9 cellular contexts compared by ENCODE assay signal in the genomic region with DNA sequence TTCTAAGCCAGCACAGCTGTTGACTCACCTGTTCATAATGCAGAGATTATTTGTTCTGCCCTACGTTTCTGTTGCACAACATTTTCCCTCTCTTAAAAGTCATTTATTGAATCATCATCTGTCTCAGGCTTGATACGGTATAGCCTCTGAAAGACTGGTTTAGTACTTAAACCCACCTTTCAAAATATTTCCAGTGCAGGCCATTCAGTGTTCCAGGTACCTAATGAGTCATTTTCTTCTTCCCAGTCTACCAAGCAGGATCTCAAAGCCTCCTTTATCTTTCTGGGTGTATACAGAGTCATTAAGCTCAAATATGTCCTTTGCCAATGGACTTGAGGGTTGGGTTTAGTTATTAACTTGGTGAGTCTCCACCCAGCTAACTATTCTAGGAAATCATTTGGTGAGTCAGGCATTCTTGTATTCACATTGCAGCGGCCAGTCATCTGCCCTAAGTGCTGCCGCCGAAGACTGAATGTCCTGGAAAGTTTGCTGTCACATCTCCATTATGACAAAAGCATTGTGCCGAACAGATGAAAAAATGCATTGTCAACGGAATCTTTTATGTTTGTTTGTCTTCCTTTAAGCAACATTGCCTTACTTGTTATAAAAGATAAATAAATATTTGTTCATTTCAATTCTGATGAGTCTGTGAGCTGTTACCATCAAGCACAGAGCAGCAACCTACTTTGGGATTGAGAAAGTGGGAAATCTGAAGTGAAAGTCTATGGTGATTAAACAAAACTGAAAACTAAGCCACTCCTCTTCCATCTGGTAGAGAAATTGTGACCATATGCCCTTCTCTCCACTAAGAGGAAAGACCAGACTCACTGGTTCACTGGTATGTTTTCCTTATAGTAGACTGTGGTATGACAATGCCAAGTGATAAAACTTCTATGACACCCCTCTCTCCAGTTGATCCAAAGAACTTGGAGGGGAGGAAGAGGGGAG. TPM values are rescaled to one million over a fixed set of nuclear protein-coding genes. Genes with fewer than 3 reads are reported as not detected.
DNase-seq lines count a peak whose midpoint lies in the region; ATAC-seq and TF ChIP-seq lines count a peak whose summit lies in the region.
"Had no signal": no experiment of that assay in that cellular context is flagged by ENCODE, and none has a peak within 500 bp of the region (broad histone marks: within the 10 kb centered on the region; RNA-seq: fewer than 3 reads in every experiment).

No MANE protein-coding gene starts in this region.

- no peak overlapping the region for H3K23ac ChIP-seq in mesenchymal stem cell (ENCODE audit: low read length in 2 of 2)

- no peak overlapping the region for H3K4me3 ChIP-seq in choroid plexus epithelial cell (ENCODE audit: low read depth, low read length)
- H3K4me3 ChIP-seq in mesenchymal stem cell (ENCODE audit: insufficient read depth in 1 of 2, low read depth in 1 of 2, low read length in 2 of 2), result no peak overlapping the region

- no peak overlapping the region for H2BK12ac ChIP-seq in mesenchymal stem cell (ENCODE audit: low read length in 2 of 2)

- no peak for TF ChIP-seq CTCF in choroid plexus epithelial cell (conservative IDR thresholded peaks at IDR 0.05; ENCODE audit: low read depth, low read length)

- H3K79me1 ChIP-seq in mesenchymal stem cell (replicated peaks; ENCODE audit: low read length, poor library complexity, severe bottlenecking), result no peaks in the 10 kb centered on the region

- no peak overlapping the region for H3K4ac ChIP-seq in mesenchymal stem cell (ENCODE audit: low read depth in 1 of 2, low read length in 2 of 2)

- no peak overlapping the region for H3K14ac ChIP-seq in mesenchymal stem cell (ENCODE audit: low read length in 2 of 2)

- WGBS in mesenchymal stem cell, result 51% methylated on average over 5 of the region's 7 CpGs

- H2BK5ac ChIP-seq in mesenchymal stem cell (ENCODE audit: low read depth, low read length, poor library complexity, severe bottlenecking), result peak overlapping the region; percentile 19

- DNase-seq in COLO668 (lab: John Stamatoyannopoulos, UW; ENCODE audit: unreplicated experiment) (peak; percentile 19), HuH-7 (ENCODE audit: low spot score) (peak; percentile 46), choroid plexus epithelial cell (ENCODE audit: low read depth) (peak; percentile 59), mesenchymal stem cell (peak; percentile 60), amygdala (lab: John Stamatoyannopoulos, UW) (no peak)
- DNase-seq: NCI-H510A treated with DMSO at 0.1 percent for 48 hours had no signal

- H2BK120ac ChIP-seq in mesenchymal stem cell (ENCODE audit: low read depth, low read length), result no peak overlapping the region

- H4K8ac ChIP-seq in mesenchymal stem cell (ENCODE audit: low read length), result no peak overlapping the region

- ATAC-seq in GM18519 (IDR thresholded peaks at IDR 0.05; ENCODE audit: low FRiP score, unreplicated experiment), result no peak
- no peak for ATAC-seq in HG02870 (IDR thresholded peaks at IDR 0.05; ENCODE audit: unreplicated experiment)
- ATAC-seq in HG02610 (IDR thresholded peaks at IDR 0.05; ENCODE audit: unreplicated experiment), result no peak

- no peak overlapping the region for H4K91ac ChIP-seq in mesenchymal stem cell (ENCODE audit: low read length)

- no peak overlapping the region for H2BK15ac ChIP-seq in mesenchymal stem cell (ENCODE audit: low read depth, poor library complexity, severe bottlenecking)

- peak overlapping the region; percentile 61 for H3K4me2 ChIP-seq in mesenchymal stem cell (ENCODE audit: low read length, poor library complexity, severe bottlenecking)

- H3K9me3 ChIP-seq in mesenchymal stem cell (ENCODE audit: control insufficient read depth, low read length), result no peaks in the 10 kb centered on the region

- no peak overlapping the region for H2AFZ ChIP-seq in mesenchymal stem cell (ENCODE audit: low read depth, low read length)

- peaks cover 2% of the 10 kb centered on the region for H3K4me1 ChIP-seq in mesenchymal stem cell (ENCODE audit: control insufficient read depth, insufficient read depth, low read depth, low read length)

- no peaks in the 10 kb centered on the region for H3K36me3 ChIP-seq in mesenchymal stem cell (ENCODE audit: control insufficient read depth in 1 of 2, insufficient read depth in 2 of 2, low read depth in 1 of 2, low read length in 2 of 2)

- H3K27me3 ChIP-seq in mesenchymal stem cell (ENCODE audit: control insufficient read depth in 1 of 2, insufficient read depth in 1 of 2, low read length in 2 of 2), result peaks cover 0 to 4% of the 10 kb centered on the region in 2 experiments

- H3K27ac ChIP-seq in mesenchymal stem cell (ENCODE audit: low read length, poor library complexity, severe bottlenecking), result peak overlapping the region; percentile 87

- H2AK5ac ChIP-seq in mesenchymal stem cell (ENCODE audit: low read length, severe bottlenecking), result no peak overlapping the region

- H3K18ac ChIP-seq in mesenchymal stem cell (ENCODE audit: low read depth in 1 of 2, low read length in 2 of 2), result no peak overlapping the region

- H3K9ac ChIP-seq in mesenchymal stem cell (ENCODE audit: low read length), result no peak overlapping the region

RNA-seq across cellular contexts. Expression of a gene that starts 14.3 kb away (rescaled TPM):
- 4.1 TPM for polyA plus RNA-seq in mesenchymal stem cell (2013, experiment 1 of 2)
- 4.8 TPM for polyA plus RNA-seq in mesenchymal stem cell (2013, experiment 2 of 2)

Comparison
In these comparisons a context has a peak if more than half of its experiments do, and no peak if none do; other contexts are left out.
1. DNase-seq: peak in COLO668 (single experiment), HuH-7 (single experiment), choroid plexus epithelial cell (single experiment) and mesenchymal stem cell (single experiment); none in amygdala (0 of 56).